Comparison of ENCODE assay signal across 1 cellular context in genomic region chr17:82297804-82298537, GRCh38.
TF ChIP-seq lines count a peak whose summit lies in the region.

No MANE protein-coding gene starts in this region.

TF ChIP-seq in K562, 482 proteins besides CTCF, POLR2A, EP300 and RAD21 (continued from another document):
- TF ChIP-seq SFPQ (IDR thresholded peaks at IDR 0.05; ENCODE audit: low read depth, low read length) = no peak
- TF ChIP-seq ETV6 (IDR thresholded peaks at IDR 0.05; ENCODE audit: borderline replicate concordance in 1 of 2, low read depth in 2 of 2, low read length in 1 of 2) = 0 out of 4 replicates have a peak, but pooled peaks of 1 of the 2 experiments have one; percentile 17
- no peak for TF ChIP-seq ETV6 (CRISPR knock-in tag; IDR thresholded peaks at IDR 0.05; ENCODE audit: borderline replicate concordance)
- TF ChIP-seq GABPB1 (CRISPR knock-in tag; IDR thresholded peaks at IDR 0.05) = peak; percentile 88
- TF ChIP-seq ZNF347 (CRISPR knock-in tag; IDR thresholded peaks at IDR 0.05; ENCODE audit: low read depth) = no peak
- TF ChIP-seq LCOR (CRISPR knock-in tag; IDR thresholded peaks at IDR 0.05) = no peak
- TF ChIP-seq ZNF830 (CRISPR knock-in tag; IDR thresholded peaks at IDR 0.05) = no peak
- no peak for TF ChIP-seq ZNF146 (CRISPR knock-in tag; IDR thresholded peaks at IDR 0.05; ENCODE audit: unreplicated experiment)
- no peak for TF ChIP-seq ZNF212 (CRISPR knock-in tag; IDR thresholded peaks at IDR 0.05)
- TF ChIP-seq ETV1 (tag; conservative IDR thresholded peaks at IDR 0.05; ENCODE audit: low read depth) = peak; percentile 53; the same call in 1 of the 2 replicates
- no peak for TF ChIP-seq ZNF444 (CRISPR knock-in tag; IDR thresholded peaks at IDR 0.05)
- TF ChIP-seq NCOA1 (IDR thresholded peaks at IDR 0.05; ENCODE audit: low read depth) = peak; percentile 29; the same call in 1 of the 2 replicates
- no peak for TF ChIP-seq NELFE (IDR thresholded peaks at IDR 0.05; ENCODE audit: insufficient read depth, insufficient read length)
- TF ChIP-seq ZC3H11A (IDR thresholded peaks at IDR 0.05; ENCODE audit: low read depth, low read length) = no peak
- no peak for TF ChIP-seq ZNF282 (CRISPR knock-in tag; IDR thresholded peaks at IDR 0.05)
- TF ChIP-seq IRF1 (CRISPR knock-in tag; IDR thresholded peaks at IDR 0.05; ENCODE audit: borderline replicate concordance) = no peak
- TF ChIP-seq ZNF699 (CRISPR knock-in tag; IDR thresholded peaks at IDR 0.05; ENCODE audit: insufficient replicate concordance) = no peak
- TF ChIP-seq ZNF586 (CRISPR knock-in tag; conservative IDR thresholded peaks at IDR 0.05) = no peak
- TF ChIP-seq ILK (tag; IDR thresholded peaks at IDR 0.05; ENCODE audit: borderline replicate concordance, low read depth) = no peak
TF ChIP-seq in K562: peak in this region for 99.
